In genomic region chr1:213564215-213564659, GRCh38 we compare ENCODE assay signal across 7 cellular contexts.
DNase-seq lines count a peak whose midpoint lies in the region; ATAC-seq, FAIRE-seq and TF ChIP-seq lines count a peak whose summit lies in the region.

No MANE protein-coding gene starts in this region.

- H3K14ac ChIP-seq in neuronal stem cell (ENCODE audit: low read length) = no peak overlapping the region

- H3K27me3 Mint-ChIP-seq in CD8-positive, alpha-beta T cell (ENCODE audit: low read depth) = peaks cover 6% of the 10 kb centered on the region

- H3K9me3 ChIP-seq in K562 (replicated peaks; ENCODE audit: control insufficient read depth, insufficient read depth, low read depth, low read length) = no peaks in the 10 kb centered on the region
- H3K9me3 ChIP-seq in neuronal stem cell (replicated peaks in 1 of 2; ENCODE audit: control insufficient read depth in 2 of 2, insufficient read depth in 1 of 2, low read depth in 1 of 2, low read length in 2 of 2) = peaks cover 0 to 2% of the 10 kb centered on the region in 2 donors
- no peaks in the 10 kb centered on the region for H3K9me3 ChIP-seq in CD8-positive, alpha-beta T cell (ENCODE audit: low read length)

- no peak overlapping the region for H2AK5ac ChIP-seq in neuronal stem cell (ENCODE audit: low read depth, low read length)

- no peaks in the 10 kb centered on the region for H3K36me3 Mint-ChIP-seq in CD8-positive, alpha-beta T cell

- no peak overlapping the region for H4K8ac ChIP-seq in neuronal stem cell (ENCODE audit: low read depth, low read length)

- H3K36me3 ChIP-seq in H7 (replicated peaks; ENCODE audit: control insufficient read depth, insufficient read depth, low read length) = no peaks in the 10 kb centered on the region
- H3K36me3 ChIP-seq in K562 (ENCODE audit: control insufficient read depth, insufficient read depth, low read length) = no peaks in the 10 kb centered on the region
- no peaks in the 10 kb centered on the region for H3K36me3 ChIP-seq in neuronal stem cell (replicated peaks in 1 of 2; ENCODE audit: control insufficient read depth in 2 of 2, insufficient read depth in 2 of 2, low read length in 2 of 2)
- H3K36me3 ChIP-seq in CD8-positive, alpha-beta T cell (ENCODE audit: insufficient read depth, low read length) = no peaks in the 10 kb centered on the region

- TF ChIP-seq POLR2A in K562 (conservative IDR thresholded peaks at IDR 0.05) = no peak

- no peaks in the 10 kb centered on the region for H4K20me1 ChIP-seq in K562 (replicated peaks; ENCODE audit: control insufficient read depth, insufficient read depth, low read length)

- in situ Hi-C loops in K562 (cut with MboI) = no loop called here

- no peak overlapping the region for H2BK120ac ChIP-seq in neuronal stem cell (ENCODE audit: low read depth, low read length)

- no peak overlapping the region for H3K27ac Mint-ChIP-seq in CD8-positive, alpha-beta T cell

- no peaks in the 10 kb centered on the region for H3K27me3 ChIP-seq in H7 (ENCODE audit: control insufficient read depth, insufficient read depth, low read length)
- no peaks in the 10 kb centered on the region for H3K27me3 ChIP-seq in K562 (ENCODE audit: control insufficient read depth in 2 of 2, insufficient read depth in 2 of 2, low read length in 2 of 2)
- H3K27me3 ChIP-seq in neuronal stem cell (ENCODE audit: control insufficient read depth in 3 of 3, insufficient read depth in 3 of 3, low read depth in 1 of 3, low read length in 3 of 3) = no peaks in the 10 kb centered on the region
- no peaks in the 10 kb centered on the region for H3K27me3 ChIP-seq in CD8-positive, alpha-beta T cell (ENCODE audit: insufficient read depth, low read length)

- no peak overlapping the region for H2BK12ac ChIP-seq in neuronal stem cell (ENCODE audit: low read length)

- H4K91ac ChIP-seq in neuronal stem cell (ENCODE audit: low read depth, low read length, poor library complexity) = no peak overlapping the region

- peak; percentile 47 for DNase-seq in H7
- peak; percentile 29 for DNase-seq in NCI-H2196 (lab: John Stamatoyannopoulos, UW; ENCODE audit: unreplicated experiment)
- DNase-seq in K562 (ENCODE audit: extremely low read depth in 1 of 4, low spot score in 3 of 4) = peak in 2 of 4 experiments; percentile 18 to 32
- peak; percentile 3 for DNase-seq in neuronal stem cell (ENCODE audit: low spot score)
- no peak for DNase-seq in CD8-positive, alpha-beta T cell
- DNase-seq in stimulated activated naive CD8-positive, alpha-beta T cell treated with anti-CD3 and anti-CD28 coated beads, Interleukin-15, Interleukin-2, amounts not matched to agents 100 U/mL and 50 U/mL, for 24 hours = no peak
- no peak for DNase-seq in SW 1271 (lab: John Stamatoyannopoulos, UW)

- H3K4me2 ChIP-seq in K562 (ENCODE audit: insufficient read depth, low read length) (no peak overlapping the region), neuronal stem cell (ENCODE audit: insufficient read depth, low read length, poor library complexity, severe bottlenecking) (no peak overlapping the region)

- CTCF ChIA-PET in K562 (lab: Yijun Ruan, JAX; ENCODE audit: low intra/inter-chr PET ratio) = interaction anchor here (0.6 to 0.7 kb wide), 3 partner anchors 247 to 1064 kb away, joined by 3 read pairs; no protein-coding TSS in a partner anchor
- CTCF ChIA-PET in CD8-positive, alpha-beta T cell (lab: Charles Lee) = no interaction called here

- ATAC-seq in K562 = peak; percentile 39; the same call in 1 of the 3 replicates
- ATAC-seq in CD8-positive, alpha-beta T cell = no peak
- no peak for ATAC-seq in stimulated activated naive CD8-positive, alpha-beta T cell treated with anti-CD3 and anti-CD28 coated beads, Interleukin-15, Interleukin-2, amounts not matched to agents 100 U/mL and 50 U/mL, for 24 hours

- H3K79me1 ChIP-seq in neuronal stem cell (ENCODE audit: low read depth, low read length) = no peaks in the 10 kb centered on the region

- intact Hi-C loops in K562 (cut with micrococcal nuclease) = loop anchor here (1.0 kb wide), 1 partner anchor 559 kb away; no protein-coding TSS in a partner anchor
- intact Hi-C loops in CD8-positive, alpha-beta T cell (cut with DNase I, micrococcal nuclease) = no loop called here

- H3K9me3 Mint-ChIP-seq in CD8-positive, alpha-beta T cell = peaks cover 17% of the 10 kb centered on the region

- POLR2A ChIA-PET in K562 (lab: Yijun Ruan, JAX) = no interaction called here
- POLR2A ChIA-PET in CD8-positive, alpha-beta T cell (lab: Charles Lee) = no interaction called here

- H3K23ac ChIP-seq in neuronal stem cell (ENCODE audit: low read depth, low read length, poor library complexity) = no peak overlapping the region

- H2AFZ ChIP-seq in K562 (ENCODE audit: low read depth, low read length) (no peak overlapping the region), neuronal stem cell (ENCODE audit: low read length) (no peak overlapping the region)

- H3K4me3 Mint-ChIP-seq in CD8-positive, alpha-beta T cell = no peak overlapping the region

- H3K9me1 ChIP-seq in K562 (ENCODE audit: control insufficient read depth, insufficient read depth, low read length) = no peaks in the 10 kb centered on the region

- no peak overlapping the region for H3K9ac ChIP-seq in K562 (ENCODE audit: insufficient read depth in 1 of 2, low read depth in 2 of 2, low read length in 2 of 2)
- H3K9ac ChIP-seq in neuronal stem cell (ENCODE audit: low read depth, low read length, poor library complexity) = no peak overlapping the region

- no peak for TF ChIP-seq EP300 in K562 (IDR thresholded peaks at IDR 0.05; ENCODE audit: low read length)

- no peak overlapping the region for H3K4me3 ChIP-seq in H7 (ENCODE audit: insufficient read depth, low read depth, low read length)
- H3K4me3 ChIP-seq in K562 = no peak overlapping the region
- no peak overlapping the region for H3K4me3 ChIP-seq in neuronal stem cell (ENCODE audit: low read length in 2 of 2)
- H3K4me3 ChIP-seq in CD8-positive, alpha-beta T cell (ENCODE audit: low read depth, low read length) = no peak overlapping the region

- peak; percentile 81 for TF ChIP-seq RAD21 in K562 (CRISPR knock-in tag; conservative IDR thresholded peaks at IDR 0.05 in 1 of 2, IDR thresholded peaks at IDR 0.05 in 1 of 2)

- no peaks in the 10 kb centered on the region for H3K4me1 Mint-ChIP-seq in CD8-positive, alpha-beta T cell (ENCODE audit: low read depth)

- no peaks in the 10 kb centered on the region for H3K79me2 ChIP-seq in K562 (ENCODE audit: control insufficient read depth, insufficient read depth, low read length)

- TF ChIP-seq CTCF in K562 (IDR thresholded peaks at IDR 0.05 in 2 of 3, conservative IDR thresholded peaks at IDR 0.05 in 1 of 3; ENCODE audit: insufficient read depth in 2 of 3, low read depth in 1 of 3, low read length in 3 of 3) = peak; percentile 32 to 70 (median 62); a peak in 4 of 6 replicates
- no peak for TF ChIP-seq CTCF in CD8-positive, alpha-beta T cell (IDR thresholded peaks at IDR 0.05)

- no TSS peak for BruUV-seq in K562 (replicated peaks; lab: Mats Ljungman, UMichigan)

- no peak overlapping the region for H2BK15ac ChIP-seq in neuronal stem cell (ENCODE audit: low read length)

- H3K4ac ChIP-seq in neuronal stem cell (ENCODE audit: low read length) = no peak overlapping the region

- no peak overlapping the region for H3K27ac ChIP-seq in K562 (ENCODE audit: extremely low read depth, low read depth, low read length)
- no peak overlapping the region for H3K27ac ChIP-seq in neuronal stem cell (replicated peaks; ENCODE audit: low read length)
- no peak overlapping the region for H3K27ac ChIP-seq in CD8-positive, alpha-beta T cell (ENCODE audit: low read depth, low read length)

- no peaks in the 10 kb centered on the region for H3K4me1 ChIP-seq in K562 (replicated peaks in 1 of 2; ENCODE audit: control insufficient read depth in 2 of 2, insufficient read depth in 2 of 2, low read length in 2 of 2)
- no peaks in the 10 kb centered on the region for H3K4me1 ChIP-seq in neuronal stem cell (ENCODE audit: control insufficient read depth in 2 of 2, insufficient read depth in 1 of 2, low read depth in 1 of 2, low read length in 2 of 2)
- no peaks in the 10 kb centered on the region for H3K4me1 ChIP-seq in CD8-positive, alpha-beta T cell (ENCODE audit: insufficient read depth, low read length)

- H3K18ac ChIP-seq in neuronal stem cell (ENCODE audit: low read length) = no peak overlapping the region

- no peak overlapping the region for H2BK5ac ChIP-seq in neuronal stem cell (ENCODE audit: low read length)

- FAIRE-seq in K562 (lab: Jason Lieb, UNC) = peak; percentile 57

TF ChIP-seq in K562, 482 proteins besides CTCF, POLR2A, EP300 and RAD21 (continues in another document):
- TF ChIP-seq SMC3 (conservative IDR thresholded peaks at IDR 0.05; ENCODE audit: insufficient read depth, low read depth, low read length) = 0 out of 2 replicates have a peak, but pooled peaks have one; percentile 7
- TF ChIP-seq ATF7 (IDR thresholded peaks at IDR 0.05) = no peak
- TF ChIP-seq SPI1 (IDR thresholded peaks at IDR 0.05; ENCODE audit: borderline replicate concordance, low read depth, low read length) = 0 out of 2 replicates have a peak, but pooled peaks have one; percentile 45
- peak; percentile 79 for TF ChIP-seq DEAF1 (CRISPR knock-in tag; IDR thresholded peaks at IDR 0.05)
- no peak for TF ChIP-seq ZBTB12 (CRISPR knock-in tag; IDR thresholded peaks at IDR 0.05)
- TF ChIP-seq ZFP1 (CRISPR knock-in tag; IDR thresholded peaks at IDR 0.05) = peak; percentile 78
- TF ChIP-seq NCOA4 (IDR thresholded peaks at IDR 0.05; ENCODE audit: partially characterized antibody) = no peak
- no peak for TF ChIP-seq MCM3 (IDR thresholded peaks at IDR 0.05)

Comparison
In these comparisons a context has a peak if more than half of its experiments do, and no peak if none do; other contexts are left out.
1. DNase-seq: peak in H7 (single experiment), NCI-H2196 (single experiment) and neuronal stem cell (single experiment); none in CD8-positive, alpha-beta T cell (0 of 7), stimulated activated naive CD8-positive, alpha-beta T cell treated with anti-CD3 and anti-CD28 coated beads, Interleukin-15, Interleukin-2, amounts not matched to agents 100 U/mL and 50 U/mL, for 24 hours (single experiment) and SW 1271 (0 of 2).